ENCODE assay signal across 9 cellular contexts in the genomic region with DNA sequence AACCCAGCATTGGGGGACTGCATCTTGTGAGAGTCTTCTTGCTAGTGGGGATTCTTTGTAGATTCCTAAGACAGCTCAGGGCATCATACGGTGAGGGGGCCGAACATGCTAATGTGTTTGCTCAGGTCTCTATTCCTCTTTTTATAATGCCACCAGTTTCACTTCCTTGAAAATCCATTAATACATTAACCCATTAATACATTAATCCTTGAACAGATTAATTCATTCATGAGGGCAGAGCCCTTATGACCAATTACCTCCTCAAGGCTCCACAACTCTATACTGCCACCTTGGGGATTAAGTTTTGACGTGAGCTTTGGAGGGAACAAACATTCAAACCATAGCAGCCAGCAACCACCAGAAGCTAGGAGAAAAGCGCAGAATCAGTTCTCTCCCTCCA.
DNase-seq lines count a peak whose midpoint lies in the region; ATAC-seq and TF ChIP-seq lines count a peak whose summit lies in the region.
"Had no signal": no experiment of that assay in that cellular context is flagged by ENCODE, and none has a peak within 500 bp of the region (broad histone marks: within the 10 kb centered on the region; RNA-seq: fewer than 3 reads in every experiment).

No MANE protein-coding gene starts in this region.

- H3K4me3 ChIP-seq in GM06990 (replicated peaks; ENCODE audit: low read depth, low read length), result no peak overlapping the region
- H3K4me3 ChIP-seq: spleen had no signal

- no peaks in the 10 kb centered on the region for H3K27me3 ChIP-seq in GM06990 (replicated peaks; ENCODE audit: control insufficient read depth, insufficient read depth, low read length)
- H3K27me3 ChIP-seq: spleen had no signal

- no peaks in the 10 kb centered on the region for H3K36me3 ChIP-seq in GM06990 (ENCODE audit: control insufficient read depth, insufficient read depth, low read length)
- H3K36me3 ChIP-seq: spleen had no signal

- peak; percentile 2 for DNase-seq in GM06990 (ENCODE audit: extremely low read depth, insufficient read length)
- DNase-seq in NCI-H226, result peak; percentile 7
- peak; percentile 5 for DNase-seq in glomerular visceral epithelial cell (ENCODE audit: extremely low spot score)
- no peak for DNase-seq in NCI-H1417 treated with DMSO at 0.1 percent for 48 hours (lab: John Stamatoyannopoulos, UW)
- no peak for DNase-seq in GF-D8 (lab: John Stamatoyannopoulos, UW)
- DNase-seq: activated CD8-positive, alpha-beta T cell treated with anti-CD3 and anti-CD28 coated beads for 36 hours; spleen had no signal

- ATAC-seq in GM21723 (IDR thresholded peaks at IDR 0.05; ENCODE audit: unreplicated experiment) (peak; percentile 91), HG03342 (IDR thresholded peaks at IDR 0.05; ENCODE audit: unreplicated experiment) (no peak)
- ATAC-seq: activated CD8-positive, alpha-beta T cell treated with anti-CD3 and anti-CD28 coated beads for 36 hours had no signal

- peak; percentile 29 for TF ChIP-seq CTCF in GM06990 (IDR thresholded peaks at IDR 0.05; ENCODE audit: insufficient read depth, low read length, poor library complexity, severe bottlenecking)

Comparison
In these comparisons a context has a peak if more than half of its experiments do, and no peak if none do; other contexts are left out.
1. DNase-seq: peak in GM06990 (single experiment), NCI-H226 (single experiment) and glomerular visceral epithelial cell (single experiment); none in NCI-H1417 treated with DMSO at 0.1 percent for 48 hours (single experiment) and GF-D8 (single experiment).